ENCODE assay signal across 28 cellular contexts in genomic region chr12:27427824-27428223, GRCh38. TPM values are rescaled to one million over a fixed set of nuclear protein-coding genes. Genes with fewer than 3 reads are reported as not detected.
"Had no signal": no experiment of that assay in that cellular context is flagged by ENCODE, and none has a peak within 500 bp of the region (broad histone marks: within the 10 kb centered on the region; RNA-seq: fewer than 3 reads in every experiment).

No MANE protein-coding gene starts in this region.

- H3K9me3 ChIP-seq: adrenal gland, Peyer's patch had no signal

- H3K36me3 ChIP-seq: adrenal gland, Peyer's patch had no signal

- H3K27ac ChIP-seq: adrenal gland, Peyer's patch, RWPE1 had no signal

- H3K4me3 ChIP-seq: adrenal gland, Peyer's patch had no signal

- H3K27me3 ChIP-seq: adrenal gland, Peyer's patch had no signal

- H3K4me1 ChIP-seq: adrenal gland, Peyer's patch had no signal

- DNase-seq: activated B cell treated with CpG ODN at 0.5 μM for 24 hours; activated CD4-positive, alpha-beta memory T cell treated with anti-CD3 and anti-CD28 coated beads for 36 hours; activated CD4-positive, alpha-beta T cell treated with anti-CD3 and anti-CD28 coated beads, Interleukin-2, amount 10 ng/mL, durations not matched to agents 7 days and 5 days; activated CD8-positive, alpha-beta memory T cell treated with anti-CD3 and anti-CD28 coated beads for 24 hours; activated naive CD4-positive, alpha-beta T cell treated with anti-CD3 and anti-CD28 coated beads, Interleukin-2, amount 50 U/mL, for 16 hours; activated naive CD8-positive, alpha-beta T cell treated with anti-CD3 and anti-CD28 coated beads, Interleukin-2, amount 10 ng/mL, durations not matched to agents 7 days and 5 days; activated T-cell treated with anti-CD3 and anti-CD28 coated beads for 4 hours; adrenal gland; anterior cingulate cortex; caudate nucleus; Kasumi-1; KBM-7; NCI-H146; NCI-H187 treated with DMSO at 0.1 percent for 48 hours; NCI-H2081 treated with DMSO at 0.1 percent for 48 hours; NCI-H2171; NCI-H226; NCI-H510A treated with DMSO at 0.1 percent for 48 hours; NCI-H69; NK-92 treated with Interleukin-12 subunit alpha and Interleukin-12 subunit beta, amount 100 ng/mL, for 24 hours; OCI-M1; Peyer's patch; Right ventricle myocardium superior; T-helper 17 cell; T-helper 9 cell had no signal

RNA-seq across cellular contexts. Expression of gene SMCO2, which starts 18.7 kb away (rescaled TPM):
- total RNA-seq: activated B cell treated with CpG ODN at 0.5 μM for 24 hours; activated naive CD8-positive, alpha-beta T cell treated with anti-CD3 and anti-CD28 coated beads, Interleukin-2, amount 10 ng/mL, durations not matched to agents 7 days and 5 days; cerebellum; Peyer's patch; Right ventricle myocardium superior; SK-MEL-5; T-helper 17 cell had no signal
